Comparison of ENCODE assay signal across 12 cellular contexts in genomic region chr1:210754931-210755670, GRCh38.
DNase-seq lines count a peak whose midpoint lies in the region; ATAC-seq, FAIRE-seq and TF ChIP-seq lines count a peak whose summit lies in the region.
"Had no signal": no experiment of that assay in that cellular context is flagged by ENCODE, and none has a peak within 500 bp of the region (broad histone marks: within the 10 kb centered on the region; RNA-seq: fewer than 3 reads in every experiment).

No MANE protein-coding gene starts in this region.

- no peaks in the 10 kb centered on the region for H3K36me3 Mint-ChIP-seq in CD4-positive, alpha-beta T cell (ENCODE audit: low read depth)
- H3K36me3 Mint-ChIP-seq: memory B cell had no signal

- no TSS peak for BruUV-seq in HepG2 (replicated peaks; lab: Mats Ljungman, UMichigan)

- H3K27me3 ChIP-seq in CD4-positive, alpha-beta T cell (ENCODE audit: control insufficient read depth, insufficient read depth, low read length) = no peaks in the 10 kb centered on the region
- no peaks in the 10 kb centered on the region for H3K27me3 ChIP-seq in HepG2 (ENCODE audit: control insufficient read depth in 1 of 2, insufficient read depth in 2 of 2, low read length in 2 of 2)

- no peaks in the 10 kb centered on the region for H3K79me2 ChIP-seq in HepG2 (ENCODE audit: insufficient read depth, low read length)

- no peaks in the 10 kb centered on the region for H3K9me3 ChIP-seq in CD4-positive, alpha-beta T cell (ENCODE audit: control insufficient read depth, low read length)
- peaks cover 5% of the 10 kb centered on the region; the same call in 1 of the 2 replicates for H3K9me3 ChIP-seq in HepG2 (ENCODE audit: low read length)

- DNase-seq in DMS 273 (lab: John Stamatoyannopoulos, UW; ENCODE audit: unreplicated experiment) (peak; percentile 91), NCI-H2029 treated with DMSO at 0.1 percent for 48 hours (lab: John Stamatoyannopoulos, UW) (peak; percentile 56), RWPE1 (ENCODE audit: low spot score) (peak; percentile 5), iPS-NIHi11 (ENCODE audit: low spot score) (peak; percentile 17), HepG2 (ENCODE audit: low spot score) (no peak)
- no peak for DNase-seq in CD4-positive, alpha-beta T cell
- DNase-seq: activated effector memory CD4-positive, alpha-beta T cell treated with anti-CD3 and anti-CD28 coated beads, Interleukin-2, amount 50 U/mL, for 16 hours had no signal

- H3K4me2 ChIP-seq in HepG2 (ENCODE audit: low read depth, low read length) = no peak overlapping the region

- POLR2A ChIA-PET in RWPE1 (lab: Yijun Ruan, JAX; ENCODE audit: low non-redundant PET) = no interaction called here
- POLR2A ChIA-PET in CD4-positive, alpha-beta T cell (lab: Charles Lee) = no interaction called here
- POLR2A ChIA-PET in HepG2 (lab: Yijun Ruan, JAX) = no interaction called here

- H3K9me3 Mint-ChIP-seq in CD4-positive, alpha-beta T cell = no peaks in the 10 kb centered on the region

- no peak for TF ChIP-seq EP300 in HepG2 (IDR thresholded peaks at IDR 0.05; ENCODE audit: low read depth in 2 of 2, low read length in 2 of 2)
- no peak for TF ChIP-seq EP300 in HepG2 (CRISPR knock-in tag; IDR thresholded peaks at IDR 0.05; ENCODE audit: borderline replicate concordance)

- no peak for ATAC-seq in GM21723 (IDR thresholded peaks at IDR 0.05; ENCODE audit: unreplicated experiment)
- no peak for ATAC-seq in HG03442 (IDR thresholded peaks at IDR 0.05; ENCODE audit: unreplicated experiment)
- no peak for ATAC-seq in CD4-positive, alpha-beta T cell (ENCODE audit: poor library complexity)
- ATAC-seq in HepG2 = no peak

- H3K4me1 Mint-ChIP-seq in CD4-positive, alpha-beta T cell (ENCODE audit: low read depth) = no peaks in the 10 kb centered on the region
- H3K4me1 Mint-ChIP-seq: memory B cell had no signal

- no peaks in the 10 kb centered on the region for H3K36me3 ChIP-seq in HepG2 (replicated peaks in 1 of 2; ENCODE audit: control insufficient read depth in 1 of 2, insufficient read depth in 2 of 2, low read length in 2 of 2)

- FAIRE-seq in HepG2 (lab: Jason Lieb, UNC) = no peak

- in situ Hi-C loops in HepG2 (cut with HindIII; ENCODE audit: extremely low pct_ligation_motif_present, low pct_unique_long_range_greater_than_20kb) = no loop called here

- H3K27me3 Mint-ChIP-seq in CD4-positive, alpha-beta T cell = peaks cover 22% of the 10 kb centered on the region
- H3K27me3 Mint-ChIP-seq: dendritic cell treated with granulocyte-macrophage colony-stimulating factor and Interleukin-4, amounts not matched to agents 40 ng/mL and 50 ng/mL, for 4 days had no signal

- TF ChIP-seq CTCF in RWPE1 (conservative IDR thresholded peaks at IDR 0.05; ENCODE audit: low read depth) (no peak), HepG2 (CRISPR knock-in tag; IDR thresholded peaks at IDR 0.05) (no peak)
- no peak for TF ChIP-seq CTCF in CD4-positive, alpha-beta T cell (IDR thresholded peaks at IDR 0.05)

- H3K4me3 Mint-ChIP-seq in CD4-positive, alpha-beta T cell = no peak overlapping the region
- H3K4me3 Mint-ChIP-seq: dendritic cell treated with granulocyte-macrophage colony-stimulating factor and Interleukin-4, amounts not matched to agents 40 ng/mL and 50 ng/mL, for 4 days; memory B cell had no signal

- WGBS in HepG2 (ENCODE audit: low lambda C conversion rate) = 30% methylated on average over 8 of the region's 8 CpGs

- H3K9ac ChIP-seq in HepG2 (ENCODE audit: insufficient read depth, low read depth, low read length) = no peak overlapping the region

- no peaks in the 10 kb centered on the region for H3K4me1 ChIP-seq in HepG2 (ENCODE audit: insufficient read depth, low read length)

- H3K27ac Mint-ChIP-seq in CD4-positive, alpha-beta T cell = no peak overlapping the region
- H3K27ac Mint-ChIP-seq: dendritic cell treated with granulocyte-macrophage colony-stimulating factor and Interleukin-4, amounts not matched to agents 40 ng/mL and 50 ng/mL, for 4 days; memory B cell had no signal

- no peaks in the 10 kb centered on the region for H4K20me1 ChIP-seq in HepG2 (ENCODE audit: insufficient read depth, low read length)

- TF ChIP-seq RAD21 in HepG2 (CRISPR knock-in tag; IDR thresholded peaks at IDR 0.05) = no peak

- TF ChIP-seq POLR2A in HepG2 (IDR thresholded peaks at IDR 0.05; ENCODE audit: insufficient read depth in 1 of 2, low read depth in 2 of 2, low read length in 2 of 2) = no peak

- no peak overlapping the region for H3K4me3 ChIP-seq in HepG2 (replicated peaks in 1 of 3; ENCODE audit: insufficient read depth in 1 of 3, low read depth in 2 of 3, low read length in 3 of 3)

- intact Hi-C loops in CD4-positive, alpha-beta T cell (cut with DNase I, micrococcal nuclease) = no loop called here
- intact Hi-C loops in HepG2 (cut with micrococcal nuclease; ENCODE audit: unreplicated experiment) = no loop called here

- H3K27ac ChIP-seq in RWPE1 = no peak overlapping the region
- no peak overlapping the region for H3K27ac ChIP-seq in CD4-positive, alpha-beta T cell (ENCODE audit: low read depth, low read length)
- H3K27ac ChIP-seq in HepG2 (ENCODE audit: extremely low read length, insufficient read depth, low read length) = no peak overlapping the region
- H3K27ac ChIP-seq: C4-2B had no signal

- CTCF ChIA-PET in RWPE1 (lab: Yijun Ruan, JAX) (interaction anchor here (0.7 kb wide), 2 partner anchors 16 to 19 kb away, joined by 3 read pairs; no protein-coding TSS in a partner anchor), HepG2 (lab: Yijun Ruan, JAX; ENCODE audit: low intra/inter-chr PET ratio, low total read pairs) (no interaction called here)
- CTCF ChIA-PET in CD4-positive, alpha-beta T cell (lab: Charles Lee) = no interaction called here

- H2AFZ ChIP-seq in HepG2 (ENCODE audit: low read length) = no peak overlapping the region

TF ChIP-seq in HepG2, 621 proteins besides CTCF, POLR2A, EP300 and RAD21:
- TF ChIP-seq BORCS8-MEF2B (CRISPR knock-in tag; IDR thresholded peaks at IDR 0.05) (no peak), PBX2 (CRISPR knock-in tag; IDR thresholded peaks at IDR 0.05) (no peak), MXD4 (CRISPR knock-in tag; IDR thresholded peaks at IDR 0.05) (no peak)
- TF ChIP-seq, protein P1, sequence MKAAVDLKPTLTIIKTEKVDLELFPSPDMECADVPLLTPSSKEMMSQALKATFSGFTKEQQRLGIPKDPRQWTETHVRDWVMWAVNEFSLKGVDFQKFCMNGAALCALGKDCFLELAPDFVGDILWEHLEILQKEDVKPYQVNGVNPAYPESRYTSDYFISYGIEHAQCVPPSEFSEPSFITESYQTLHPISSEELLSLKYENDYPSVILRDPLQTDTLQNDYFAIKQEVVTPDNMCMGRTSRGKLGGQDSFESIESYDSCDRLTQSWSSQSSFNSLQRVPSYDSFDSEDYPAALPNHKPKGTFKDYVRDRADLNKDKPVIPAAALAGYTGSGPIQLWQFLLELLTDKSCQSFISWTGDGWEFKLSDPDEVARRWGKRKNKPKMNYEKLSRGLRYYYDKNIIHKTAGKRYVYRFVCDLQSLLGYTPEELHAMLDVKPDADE (CRISPR knock-in tag; IDR thresholded peaks at IDR 0.05) = no peak

Comparison
In these comparisons a context has a peak if more than half of its experiments do, and no peak if none do; other contexts are left out.
1. DNase-seq: peak in DMS 273 (single experiment), NCI-H2029 treated with DMSO at 0.1 percent for 48 hours (single experiment), RWPE1 (single experiment) and iPS-NIHi11 (single experiment); none in CD4-positive, alpha-beta T cell (0 of 10) and HepG2 (single experiment).